ENCODE assay signal across 1 cellular context in the genomic region with DNA sequence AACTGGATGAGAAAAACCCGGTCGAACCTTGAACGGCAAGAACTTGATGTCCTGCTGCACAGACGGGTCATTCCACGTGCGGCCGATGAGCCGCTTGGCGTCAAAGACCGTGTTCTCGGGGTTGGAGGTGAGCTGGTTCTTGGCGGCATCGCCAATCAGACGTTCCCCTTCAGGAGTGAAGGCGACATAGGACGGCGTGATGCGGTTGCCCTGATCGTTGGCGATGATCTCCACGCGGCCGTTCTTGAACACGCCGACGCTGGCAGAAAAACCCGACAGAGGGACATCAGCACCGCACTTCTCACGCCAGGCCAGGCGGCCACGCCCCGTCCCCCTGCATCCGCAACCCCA.
TF ChIP-seq lines count a peak whose summit lies in the region.

No MANE protein-coding gene starts in this region.

TF ChIP-seq in WTC11, 78 proteins besides CTCF, POLR2A, EP300 and RAD21 (continued from another document):
- TF ChIP-seq, protein P1, sequence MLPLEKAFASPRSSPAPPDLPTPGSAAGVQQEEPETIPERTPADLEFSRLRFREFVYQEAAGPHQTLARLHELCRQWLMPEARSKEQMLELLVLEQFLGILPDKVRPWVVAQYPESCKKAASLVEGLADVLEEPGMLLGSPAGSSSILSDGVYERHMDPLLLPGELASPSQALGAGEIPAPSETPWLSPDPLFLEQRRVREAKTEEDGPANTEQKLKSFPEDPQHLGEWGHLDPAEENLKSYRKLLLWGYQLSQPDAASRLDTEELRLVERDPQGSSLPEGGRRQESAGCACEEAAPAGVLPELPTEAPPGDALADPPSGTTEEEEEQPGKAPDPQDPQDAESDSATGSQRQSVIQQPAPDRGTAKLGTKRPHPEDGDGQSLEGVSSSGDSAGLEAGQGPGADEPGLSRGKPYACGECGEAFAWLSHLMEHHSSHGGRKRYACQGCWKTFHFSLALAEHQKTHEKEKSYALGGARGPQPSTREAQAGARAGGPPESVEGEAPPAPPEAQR (CRISPR knock-in tag; IDR thresholded peaks at IDR 0.05): no peak
- no peak for TF ChIP-seq ZNF263 (CRISPR knock-in tag; IDR thresholded peaks at IDR 0.05; ENCODE audit: low read depth)
- 0 out of 2 replicates have a peak, but pooled peaks have one; percentile 61 for TF ChIP-seq ZNF232 (CRISPR knock-in tag; IDR thresholded peaks at IDR 0.05)
- TF ChIP-seq, protein P2, sequence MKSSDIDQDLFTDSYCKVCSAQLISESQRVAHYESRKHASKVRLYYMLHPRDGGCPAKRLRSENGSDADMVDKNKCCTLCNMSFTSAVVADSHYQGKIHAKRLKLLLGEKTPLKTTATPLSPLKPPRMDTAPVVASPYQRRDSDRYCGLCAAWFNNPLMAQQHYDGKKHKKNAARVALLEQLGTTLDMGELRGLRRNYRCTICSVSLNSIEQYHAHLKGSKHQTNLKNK (CRISPR knock-in tag; IDR thresholded peaks at IDR 0.05): no peak
- TF ChIP-seq KAT7 (CRISPR knock-in tag; IDR thresholded peaks at IDR 0.05; ENCODE audit: borderline replicate concordance): 0 out of 2 replicates have a peak, but pooled peaks have one; percentile 44
- TF ChIP-seq FOXP4 (CRISPR knock-in tag; IDR thresholded peaks at IDR 0.05): no peak; the same call in 1 of the 2 replicates
- TF ChIP-seq, protein P3, sequence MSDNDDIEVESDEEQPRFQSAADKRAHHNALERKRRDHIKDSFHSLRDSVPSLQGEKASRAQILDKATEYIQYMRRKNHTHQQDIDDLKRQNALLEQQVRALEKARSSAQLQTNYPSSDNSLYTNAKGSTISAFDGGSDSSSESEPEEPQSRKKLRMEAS (CRISPR knock-in tag; IDR thresholded peaks at IDR 0.05): peak; percentile 38; the same call in 1 of the 2 replicates
